ENCODE assay signal across 14 cellular contexts in genomic region chr17:32814837-32815236, GRCh38.
DNase-seq lines count a peak whose midpoint lies in the region; FAIRE-seq and TF ChIP-seq lines count a peak whose summit lies in the region.
"Had no signal": no experiment of that assay in that cellular context is flagged by ENCODE, and none has a peak within 500 bp of the region (broad histone marks: within the 10 kb centered on the region; RNA-seq: fewer than 3 reads in every experiment).

No MANE protein-coding gene starts in this region.

- TF ChIP-seq POLR2A in GM12891 (IDR thresholded peaks at IDR 0.05; ENCODE audit: low read depth, low read length): no peak

- H3K9ac ChIP-seq in smooth muscle cell (ENCODE audit: low read depth) (no peak overlapping the region), GM23248 (no peak overlapping the region)

- H2AFZ ChIP-seq in smooth muscle cell (ENCODE audit: low read depth): no peak overlapping the region
- no peak overlapping the region for H2AFZ ChIP-seq in GM23248

- H3K27me3 ChIP-seq in ascending aorta: no peaks in the 10 kb centered on the region
- no peaks in the 10 kb centered on the region for H3K27me3 ChIP-seq in smooth muscle cell (ENCODE audit: low read depth)
- H3K27me3 ChIP-seq in GM23248 (replicated peaks; ENCODE audit: insufficient read depth): no peaks in the 10 kb centered on the region

- H3F3A ChIP-seq in smooth muscle cell (ENCODE audit: low read depth) (no peaks in the 10 kb centered on the region), GM23248 (ENCODE audit: insufficient read depth) (peaks cover 30% of the 10 kb centered on the region)

- CTCF ChIA-PET in activated CD4-positive, alpha-beta memory T cell treated with anti-CD3 and anti-CD28 coated beads for 36 hours (lab: Charles Lee): interaction anchor here (1.3 to 1.7 kb wide), 2 partner anchors 9 to 63 kb away, joined by 3 to 8 read pairs; partner anchors contain the start of gene MYO1D
- CTCF ChIA-PET in activated CD4-positive, alpha-beta memory T cell treated with anti-CD3 and anti-CD28 coated beads, Interleukin-2, amount 10 ng/mL, durations not matched to agents 7 days and 5 days (lab: Charles Lee): no interaction called here

- FAIRE-seq in GM12891 (lab: Jason Lieb, UNC): peak; percentile 35

- H3K4me3 ChIP-seq in ascending aorta (no peak overlapping the region), smooth muscle cell (no peak overlapping the region), GM23248 (no peak overlapping the region)

- H3K9me3 ChIP-seq in ascending aorta (no peaks in the 10 kb centered on the region), smooth muscle cell (replicated peaks; ENCODE audit: low read depth) (no peaks in the 10 kb centered on the region), GM23248 (ENCODE audit: low read depth) (no peaks in the 10 kb centered on the region)
- H3K9me3 ChIP-seq: Caco-2 had no signal

- H3K4me1 ChIP-seq in ascending aorta (peaks cover 2 to 35% of the 10 kb centered on the region in 2 donors), smooth muscle cell (ENCODE audit: low read depth) (peaks cover 6% of the 10 kb centered on the region), GM23248 (ENCODE audit: insufficient read depth) (peaks cover 39% of the 10 kb centered on the region)

- H3K27me3 Mint-ChIP-seq in activated CD4-positive, alpha-beta memory T cell treated with anti-CD3 and anti-CD28 coated beads for 36 hours: no peaks in the 10 kb centered on the region
- peaks cover 2% of the 10 kb centered on the region for H3K27me3 Mint-ChIP-seq in activated CD4-positive, alpha-beta memory T cell treated with anti-CD3 and anti-CD28 coated beads, Interleukin-2, amount 10 ng/mL, durations not matched to agents 7 days and 5 days
- H3K27me3 Mint-ChIP-seq: CD8-positive, alpha-beta memory T cell had no signal

- H3K4me3 Mint-ChIP-seq in activated CD4-positive, alpha-beta memory T cell treated with anti-CD3 and anti-CD28 coated beads for 36 hours: no peak overlapping the region
- H3K4me3 Mint-ChIP-seq in activated CD4-positive, alpha-beta memory T cell treated with anti-CD3 and anti-CD28 coated beads, Interleukin-2, amount 10 ng/mL, durations not matched to agents 7 days and 5 days: no peak overlapping the region
- H3K4me3 Mint-ChIP-seq: CD8-positive, alpha-beta memory T cell; H9 had no signal

- in situ Hi-C loops in GM23248 (cut with MboI): no loop called here

- peak; percentile 39 for DNase-seq in activated CD4-positive, alpha-beta memory T cell treated with anti-CD3 and anti-CD28 coated beads for 36 hours
- DNase-seq in activated CD4-positive, alpha-beta memory T cell treated with anti-CD3 and anti-CD28 coated beads, Interleukin-2, amount 10 ng/mL, durations not matched to agents 7 days and 5 days: no peak
- DNase-seq in GM12891 (ENCODE audit: insufficient read length, low spot score) (no peak), ascending aorta (ENCODE audit: low spot score in 2 of 2) (no peak), smooth muscle cell (lab: John Stamatoyannopoulos, UW; ENCODE audit: unreplicated experiment) (no peak), GM23248 (no peak), GM19238 (ENCODE audit: insufficient read length, low spot score) (no peak)
- no peak for DNase-seq in stimulated activated naive CD4-positive, alpha-beta T cell (lab: John Stamatoyannopoulos, UW)
- DNase-seq: Caco-2; CD8-positive, alpha-beta memory T cell; GDM1; GOT3; H9 had no signal

- no peaks in the 10 kb centered on the region for H3K36me3 Mint-ChIP-seq in activated CD4-positive, alpha-beta memory T cell treated with anti-CD3 and anti-CD28 coated beads for 36 hours
- no peaks in the 10 kb centered on the region for H3K36me3 Mint-ChIP-seq in activated CD4-positive, alpha-beta memory T cell treated with anti-CD3 and anti-CD28 coated beads, Interleukin-2, amount 10 ng/mL, durations not matched to agents 7 days and 5 days (ENCODE audit: low read depth)

- H4K20me1 ChIP-seq in smooth muscle cell (ENCODE audit: low read depth): no peaks in the 10 kb centered on the region
- H4K20me1 ChIP-seq in GM23248 (ENCODE audit: insufficient read depth): no peaks in the 10 kb centered on the region

- POLR2A ChIA-PET in activated CD4-positive, alpha-beta memory T cell treated with anti-CD3 and anti-CD28 coated beads for 36 hours (lab: Charles Lee): no interaction called here
- POLR2A ChIA-PET in activated CD4-positive, alpha-beta memory T cell treated with anti-CD3 and anti-CD28 coated beads, Interleukin-2, amount 10 ng/mL, durations not matched to agents 7 days and 5 days (lab: Charles Lee): no interaction called here

- H3K27ac ChIP-seq in ascending aorta (peak overlapping the region; percentile 5 to 62), smooth muscle cell (ENCODE audit: low read depth) (peak overlapping the region; percentile 56), GM23248 (no peak overlapping the region)
- H3K27ac ChIP-seq: 22Rv1 had no signal

- intact Hi-C loops in activated CD4-positive, alpha-beta memory T cell treated with anti-CD3 and anti-CD28 coated beads for 36 hours (cut with micrococcal nuclease): no loop called here
- intact Hi-C loops in ascending aorta (cut with DNase I): no loop called here

- H3K79me2 ChIP-seq in smooth muscle cell (ENCODE audit: low read depth): no peaks in the 10 kb centered on the region
- peaks cover 58% of the 10 kb centered on the region for H3K79me2 ChIP-seq in GM23248 (ENCODE audit: insufficient read depth)

- 87% methylated on average over 7 of the region's 7 CpGs for WGBS in smooth muscle cell (ENCODE audit: low lambda C conversion rate)
- 97 to 99% methylated on average over 7 of the region's 7 CpGs for WGBS in GM23248 (ENCODE audit: low coverage in 1 of 2, low lambda C conversion rate in 2 of 2, missing lambda C conversion rate in 2 of 2), 2 experiments

- H3K4me2 ChIP-seq in smooth muscle cell (no peak overlapping the region), GM23248 (ENCODE audit: unreplicated experiment) (no peak overlapping the region)

- H3K36me3 ChIP-seq in ascending aorta (no peaks in the 10 kb centered on the region), smooth muscle cell (ENCODE audit: low read depth) (no peaks in the 10 kb centered on the region), GM23248 (ENCODE audit: low read depth) (no peaks in the 10 kb centered on the region)

- no peaks in the 10 kb centered on the region for H3K9me3 Mint-ChIP-seq in activated CD4-positive, alpha-beta memory T cell treated with anti-CD3 and anti-CD28 coated beads for 36 hours
- H3K9me3 Mint-ChIP-seq in activated CD4-positive, alpha-beta memory T cell treated with anti-CD3 and anti-CD28 coated beads, Interleukin-2, amount 10 ng/mL, durations not matched to agents 7 days and 5 days: no peaks in the 10 kb centered on the region
- H3K9me3 Mint-ChIP-seq: CD8-positive, alpha-beta memory T cell; H9 had no signal

- H3K9me2 ChIP-seq in GM23248 (ENCODE audit: insufficient read depth): no peaks in the 10 kb centered on the region; the same call in 1 of the 2 replicates

- no peak overlapping the region for H3K27ac Mint-ChIP-seq in activated CD4-positive, alpha-beta memory T cell treated with anti-CD3 and anti-CD28 coated beads for 36 hours
- no peak overlapping the region for H3K27ac Mint-ChIP-seq in activated CD4-positive, alpha-beta memory T cell treated with anti-CD3 and anti-CD28 coated beads, Interleukin-2, amount 10 ng/mL, durations not matched to agents 7 days and 5 days
- H3K27ac Mint-ChIP-seq: CD8-positive, alpha-beta memory T cell; H9 had no signal

- H3K4me1 Mint-ChIP-seq in activated CD4-positive, alpha-beta memory T cell treated with anti-CD3 and anti-CD28 coated beads for 36 hours (ENCODE audit: low read depth): peaks cover 11% of the 10 kb centered on the region
- H3K4me1 Mint-ChIP-seq in activated CD4-positive, alpha-beta memory T cell treated with anti-CD3 and anti-CD28 coated beads, Interleukin-2, amount 10 ng/mL, durations not matched to agents 7 days and 5 days: peaks cover 25% of the 10 kb centered on the region

- TF ChIP-seq CTCF in ascending aorta (IDR thresholded peaks at IDR 0.05) (no peak), smooth muscle cell (IDR thresholded peaks at IDR 0.05; ENCODE audit: borderline replicate concordance, insufficient read depth, poor library complexity, severe bottlenecking) (no peak)

TF ChIP-seq in GM12891, 5 proteins besides CTCF, POLR2A, EP300 and RAD21:
- TF ChIP-seq SPI1 (IDR thresholded peaks at IDR 0.05; ENCODE audit: low read depth, low read length): no peak
- no peak for TF ChIP-seq POU2F2 (IDR thresholded peaks at IDR 0.05; ENCODE audit: low read depth, low read length)
- TF ChIP-seq POLR2AphosphoS5 (IDR thresholded peaks at IDR 0.05; ENCODE audit: low read depth, low read length): no peak
- no peak for TF ChIP-seq PAX5 (IDR thresholded peaks at IDR 0.05; ENCODE audit: insufficient read depth, low read length, severe bottlenecking)
- no peak for TF ChIP-seq TAF1 (IDR thresholded peaks at IDR 0.05; ENCODE audit: low read depth, low read length)
TF ChIP-seq in GM12891: peak in this region for 0.
